8 cellular contexts compared by ENCODE assay signal in the genomic region with DNA sequence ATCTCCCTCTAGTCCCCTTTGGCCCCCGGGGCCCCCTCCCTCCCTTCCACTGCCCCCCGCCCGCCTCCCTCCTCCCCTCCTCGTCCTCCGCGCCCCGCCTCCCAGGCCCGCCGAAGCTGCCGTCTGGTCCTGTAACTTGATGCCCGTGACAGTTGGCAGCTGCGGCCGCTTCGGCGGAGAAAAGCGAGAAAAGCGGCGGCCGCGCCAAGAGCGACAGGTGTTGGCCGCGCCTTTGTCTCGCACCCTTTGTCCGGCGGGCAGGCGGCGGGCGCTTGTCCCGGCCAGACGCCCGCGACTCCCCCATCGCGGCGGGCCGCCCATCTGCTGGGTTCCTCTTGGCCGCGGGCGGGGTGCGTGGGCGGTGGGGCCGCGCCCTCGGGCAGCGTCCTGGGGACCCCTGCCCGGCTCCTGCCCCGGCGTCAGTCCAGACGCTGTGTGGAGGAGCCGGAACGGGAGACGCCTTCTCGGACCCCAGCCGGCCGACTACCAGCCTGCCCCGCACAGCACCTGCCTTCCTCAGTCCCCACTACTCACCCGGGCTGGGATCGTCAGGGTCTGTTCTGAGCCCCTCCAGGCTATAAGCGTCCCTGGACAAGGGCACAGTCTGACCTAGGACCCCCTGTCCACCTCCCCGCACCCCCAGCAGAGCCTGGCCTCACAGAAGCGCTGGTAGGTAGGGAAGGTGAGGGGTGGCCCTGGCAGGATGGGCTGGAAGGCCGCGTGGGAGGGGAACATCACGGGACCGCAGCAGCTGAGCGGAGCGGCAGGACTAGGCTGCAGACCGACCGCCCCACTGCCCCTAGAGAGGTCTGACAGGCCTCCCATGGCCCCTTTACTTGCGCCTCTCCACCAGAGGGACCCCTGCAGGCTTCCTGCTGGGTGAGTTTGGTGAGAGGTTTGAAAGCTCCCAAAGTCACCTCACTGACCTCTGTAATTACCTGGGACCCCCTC. TPM values are rescaled to one million over a fixed set of nuclear protein-coding genes. Genes with fewer than 3 reads are reported as not detected.
DNase-seq lines count a peak whose midpoint lies in the region; ATAC-seq, FAIRE-seq and TF ChIP-seq lines count a peak whose summit lies in the region.

No MANE protein-coding gene starts in this region.

- H3K79me2 ChIP-seq in HCT116 (ENCODE audit: insufficient read depth, low read length): no peaks in the 10 kb centered on the region; the same call in 1 of the 2 replicates

- H3K36me3 Mint-ChIP-seq in CD14-positive monocyte: peaks cover 19 to 27% of the 10 kb centered on the region in 2 donors

- CTCF ChIA-PET in HCT116 (lab: Charles Lee): interaction anchor here (1.3 kb wide), 1 partner anchor 22 kb away, joined by 5 read pairs; no protein-coding TSS in a partner anchor

- RAD21 ChIA-PET in HCT116 (lab: Charles Lee; ENCODE audit: low non-redundant PET in 1 of 2, low total read pairs in 2 of 2, uncharacterized antibody in 2 of 2, unreplicated experiment in 2 of 2): no interaction called here

- no peak for TF ChIP-seq RAD21 in HCT116 (IDR thresholded peaks at IDR 0.05; ENCODE audit: low read depth)

- DNase-seq in HCT116 (ENCODE audit: low read depth, low spot score) (peak; percentile 41), NCI-H526 (lab: John Stamatoyannopoulos, UW) (peak; percentile 87 to 98), cerebellar cortex (ENCODE audit: low spot score) (peak; percentile 55), kidney (no peak), CD14-positive monocyte (ENCODE audit: low spot score) (no peak)

- H3K36me3 ChIP-seq in BLaER1 treated with 17β-estradiol and CSF1 and Interleukin-3, amounts not matched to agents 10 nM and 100 nM: peaks cover 10 to 17% (median 12%) of the 10 kb centered on the region in 11 experiments; a peak in 17 of 22 replicates
- H3K36me3 ChIP-seq in HCT116 (ENCODE audit: control insufficient read depth in 1 of 2, insufficient read depth in 2 of 2, low read length in 2 of 2): peaks cover 0 to 5% of the 10 kb centered on the region in 2 experiments; a peak in 1 of 4 replicates
- peaks cover 13 to 15% of the 10 kb centered on the region in 2 donors for H3K36me3 ChIP-seq in mucosa of rectum (ENCODE audit: control insufficient read depth in 2 of 2, insufficient read depth in 2 of 2, low read length in 2 of 2)
- H3K36me3 ChIP-seq in kidney (ENCODE audit: control insufficient read depth in 1 of 2, insufficient read depth in 2 of 2, low read length in 2 of 2): peaks cover 5 to 9% of the 10 kb centered on the region in 2 donors

- no peak for FAIRE-seq in kidney (lab: Jason Lieb, UNC)

- H3K9me3 Mint-ChIP-seq in CD14-positive monocyte: peaks cover 0 to 17% (median 9%) of the 10 kb centered on the region in 7 donors

- BruUV-seq in HCT116 (replicated peaks; lab: Mats Ljungman, UMichigan): no TSS peak

- peak overlapping the region; percentile 87 to 98 (median 95) for H3K4me2 ChIP-seq in BLaER1 treated with 17β-estradiol and CSF1 and Interleukin-3, amounts not matched to agents 10 nM and 100 nM
- H3K4me2 ChIP-seq in HCT116 (ENCODE audit: low read length): peak overlapping the region; percentile 99

- peak overlapping the region in 1 of 2 donors; percentile 47 for H3K4me3 Mint-ChIP-seq in CD14-positive monocyte

- peaks cover 0 to 3% (median 0%) of the 10 kb centered on the region in 11 experiments; a peak in 2 of 22 replicates for H3K9me3 ChIP-seq in BLaER1 treated with 17β-estradiol and CSF1 and Interleukin-3, amounts not matched to agents 10 nM and 100 nM (replicated peaks in 1 of 11)
- H3K9me3 ChIP-seq in HCT116 (ENCODE audit: control insufficient read depth in 1 of 2, insufficient read depth in 1 of 2, low read depth in 1 of 2, low read length in 2 of 2) (no peaks in the 10 kb centered on the region), mucosa of rectum (ENCODE audit: control insufficient read depth in 2 of 2, low read length in 2 of 2) (no peaks in the 10 kb centered on the region), kidney (ENCODE audit: control insufficient read depth in 1 of 2, low read length in 2 of 2) (no peaks in the 10 kb centered on the region)

- H3K4me1 ChIP-seq in BLaER1 treated with 17β-estradiol and CSF1 and Interleukin-3, amounts not matched to agents 10 nM and 100 nM: peaks cover 40 to 90% (median 82%) of the 10 kb centered on the region in 10 experiments
- peaks cover 13 to 23% of the 10 kb centered on the region in 2 experiments for H3K4me1 ChIP-seq in HCT116 (ENCODE audit: control insufficient read depth in 1 of 2, insufficient read depth in 2 of 2, low read length in 2 of 2)
- H3K4me1 ChIP-seq in mucosa of rectum (ENCODE audit: control insufficient read depth in 2 of 2, insufficient read depth in 2 of 2, low read length in 2 of 2): peaks cover 16 to 28% of the 10 kb centered on the region in 2 donors
- peaks cover 10 to 14% of the 10 kb centered on the region in 2 donors for H3K4me1 ChIP-seq in kidney (ENCODE audit: control insufficient read depth in 1 of 2, insufficient read depth in 1 of 2, low read depth in 1 of 2, low read length in 2 of 2)

- peak; percentile 50 for ATAC-seq in HCT116
- no peak for ATAC-seq in GM21526 (IDR thresholded peaks at IDR 0.05; ENCODE audit: low FRiP score, unreplicated experiment)

- H4K20me1 ChIP-seq in BLaER1 treated with 17β-estradiol and CSF1 and Interleukin-3, amounts not matched to agents 10 nM and 100 nM: peaks cover 0 to 31% (median 17%) of the 10 kb centered on the region in 11 experiments; a peak in 15 of 22 replicates
- H4K20me1 ChIP-seq in HCT116 (ENCODE audit: insufficient read depth): no peaks in the 10 kb centered on the region

- H3K9me2 ChIP-seq in HCT116 (ENCODE audit: insufficient read depth): no peaks in the 10 kb centered on the region

- H3K4me1 Mint-ChIP-seq in CD14-positive monocyte: peaks cover 11% of the 10 kb centered on the region

- intact Hi-C loops in HCT116 (cut with micrococcal nuclease) (no loop called here), kidney (cut with DNase I) (no loop called here), CD14-positive monocyte (cut with micrococcal nuclease) (loop anchor here (5.0 kb wide), 2 partner anchors 39 to 179 kb away; a partner anchor contains a TSS)

- peaks cover 48 to 63% (median 52%) of the 10 kb centered on the region in 3 donors for H3K27me3 Mint-ChIP-seq in CD14-positive monocyte (ENCODE audit: low read depth in 3 of 3)

- peak overlapping the region in 9 of 11 experiments; percentile 18 to 95 (median 36); a peak in 12 of 22 replicates for H3K9ac ChIP-seq in BLaER1 treated with 17β-estradiol and CSF1 and Interleukin-3, amounts not matched to agents 10 nM and 100 nM
- H3K9ac ChIP-seq in HCT116 (ENCODE audit: low read length) (no peak overlapping the region), mucosa of rectum (ENCODE audit: low read depth in 1 of 2, low read length in 2 of 2) (peak overlapping the region in 1 of 2 donors; percentile 42), kidney (ENCODE audit: low read length in 2 of 2) (no peak overlapping the region)

- peak overlapping the region; percentile 72 to 87 (median 78); a peak in 18 of 20 replicates for H3K4me3 ChIP-seq in BLaER1 treated with 17β-estradiol and CSF1 and Interleukin-3, amounts not matched to agents 10 nM and 100 nM
- H3K4me3 ChIP-seq in HCT116 (replicated peaks in 1 of 2; ENCODE audit: low read depth in 1 of 2, low read length in 2 of 2): peak overlapping the region; percentile 49 to 69
- H3K4me3 ChIP-seq in mucosa of rectum (ENCODE audit: low read length in 2 of 2): peak overlapping the region in 1 of 2 donors; percentile 4
- H3K4me3 ChIP-seq in kidney (ENCODE audit: low read length in 2 of 2): no peak overlapping the region

- no peak for TF ChIP-seq CTCF in HCT116 (IDR thresholded peaks at IDR 0.05 in 2 of 3, conservative IDR thresholded peaks at IDR 0.05 in 1 of 3; ENCODE audit: borderline replicate concordance in 1 of 3, insufficient read depth in 1 of 3, low read depth in 2 of 3, low read length in 2 of 3)
- no peak for TF ChIP-seq CTCF in kidney (IDR thresholded peaks at IDR 0.05; ENCODE audit: borderline replicate concordance, extremely low read depth, insufficient read depth)
- TF ChIP-seq CTCF in CD14-positive monocyte (IDR thresholded peaks at IDR 0.05): no peak

- H3K27ac ChIP-seq in BLaER1 treated with 17β-estradiol and CSF1 and Interleukin-3, amounts not matched to agents 10 nM and 100 nM: peak overlapping the region in 7 of 11 experiments; percentile 19 to 90 (median 86); a peak in 11 of 22 replicates
- H3K27ac ChIP-seq in HCT116 (ENCODE audit: low read depth, low read length): no peak overlapping the region
- peak overlapping the region; percentile 34 to 48 for H3K27ac ChIP-seq in mucosa of rectum (ENCODE audit: low read depth in 2 of 2, low read length in 2 of 2)
- no peak overlapping the region for H3K27ac ChIP-seq in kidney (ENCODE audit: low read depth in 2 of 2, low read length in 2 of 2)

- no peak for TF ChIP-seq POLR2A in HCT116 (IDR thresholded peaks at IDR 0.05; ENCODE audit: borderline replicate concordance, extremely low read depth, insufficient read depth, insufficient read length)

- peaks cover 0 to 42% (median 6%) of the 10 kb centered on the region in 11 experiments; a peak in 11 of 22 replicates for H3K27me3 ChIP-seq in BLaER1 treated with 17β-estradiol and CSF1 and Interleukin-3, amounts not matched to agents 10 nM and 100 nM
- no peaks in the 10 kb centered on the region for H3K27me3 ChIP-seq in HCT116 (ENCODE audit: insufficient read depth, low read length)
- H3K27me3 ChIP-seq in mucosa of rectum (ENCODE audit: control insufficient read depth in 2 of 2, insufficient read depth in 2 of 2, low read length in 2 of 2): peaks cover 0 to 3% of the 10 kb centered on the region in 2 donors

- no peak overlapping the region for H3K27ac Mint-ChIP-seq in CD14-positive monocyte

- no peak overlapping the region for H2AFZ ChIP-seq in HCT116 (ENCODE audit: low read depth, low read length, poor library complexity, severe bottlenecking)

- POLR2A ChIA-PET in HCT116 (lab: Charles Lee): interaction anchor here (0.6 kb wide), 1 partner anchor 19 kb away, joined by 3 read pairs; no protein-coding TSS in a partner anchor

TF ChIP-seq in HCT116, 20 proteins besides CTCF, POLR2A, EP300 and RAD21 (continues in another document):
- no peak for TF ChIP-seq FOSL1 (IDR thresholded peaks at IDR 0.05; ENCODE audit: low read depth)
- TF ChIP-seq EGR1 (IDR thresholded peaks at IDR 0.05; ENCODE audit: low read depth): peak; percentile 70
- no peak for TF ChIP-seq SRF (IDR thresholded peaks at IDR 0.05; ENCODE audit: low read depth)
- TF ChIP-seq ZNF274 (IDR thresholded peaks at IDR 0.05; ENCODE audit: low read depth, low read length): no peak

RNA-seq across cellular contexts. Expression of a gene that starts 1.2 kb away (rescaled TPM):
- total RNA-seq in HCT116 (2021; ENCODE audit: unreplicated experiment): 47.8 TPM
- polyA plus RNA-seq in HCT116 (2012): 31.0 and 34.8 TPM in 2 replicates
- total RNA-seq in kidney: 5.2 TPM
- polyA plus RNA-seq in kidney (ENCODE audit: insufficient read depth, low read depth, low replicate concordance): 5.5 TPM
- polyA plus RNA-seq in CD14-positive monocyte: 1 to 10 TPM; 2.1 to 4.0 TPM

RNA-seq across cellular contexts. Expression of a gene that starts 37.5 kb away (rescaled TPM):
- 53.4 TPM for total RNA-seq in HCT116 (2021; ENCODE audit: unreplicated experiment)
- 28.7 and 32.4 TPM in 2 replicates for polyA plus RNA-seq in HCT116 (2012)
- 47.7 TPM for total RNA-seq in kidney
- 38.4 TPM for polyA plus RNA-seq in kidney (ENCODE audit: insufficient read depth, low read depth, low replicate concordance)
- polyA plus RNA-seq in CD14-positive monocyte: 10 to 100 TPM; 23.2 to 29.3 TPM

RNA-seq across cellular contexts. Expression of a gene that starts 47.4 kb away (rescaled TPM):
- 18.7 TPM for total RNA-seq in HCT116 (2021; ENCODE audit: unreplicated experiment)
- polyA plus RNA-seq in HCT116 (2012): 10.4 and 11.7 TPM in 2 replicates
- total RNA-seq in kidney: 28.4 TPM
- polyA plus RNA-seq in kidney (ENCODE audit: insufficient read depth, low read depth, low replicate concordance): 1.8 TPM
- polyA plus RNA-seq in CD14-positive monocyte: 1 to 10 TPM; 1.6 to 3.1 TPM

Comparison
In these comparisons a context has a peak if more than half of its experiments do, and no peak if none do; other contexts are left out.
1. H3K27ac ChIP-seq: peak in BLaER1 treated with 17β-estradiol and CSF1 and Interleukin-3, amounts not matched to agents 10 nM and 100 nM (7 of 11) and mucosa of rectum (2 of 2); none in HCT116 (single experiment) and kidney (0 of 2).
2. H3K4me3 ChIP-seq: peak in BLaER1 treated with 17β-estradiol and CSF1 and Interleukin-3, amounts not matched to agents 10 nM and 100 nM (10 of 10) and HCT116 (2 of 2); none in kidney (0 of 2).
3. H3K9ac ChIP-seq: peak in BLaER1 treated with 17β-estradiol and CSF1 and Interleukin-3, amounts not matched to agents 10 nM and 100 nM (9 of 11); none in HCT116 (single experiment) and kidney (0 of 2).
4. DNase-seq: peak in HCT116 (single experiment), NCI-H526 (2 of 2) and cerebellar cortex (single experiment); none in kidney (single experiment) and CD14-positive monocyte (single experiment).
5. intact Hi-C loops: an anchor here in CD14-positive monocyte (5.0 kb wide); none called in HCT116 and kidney.